ENCODE assay signal across 9 cellular contexts in the genomic region with DNA sequence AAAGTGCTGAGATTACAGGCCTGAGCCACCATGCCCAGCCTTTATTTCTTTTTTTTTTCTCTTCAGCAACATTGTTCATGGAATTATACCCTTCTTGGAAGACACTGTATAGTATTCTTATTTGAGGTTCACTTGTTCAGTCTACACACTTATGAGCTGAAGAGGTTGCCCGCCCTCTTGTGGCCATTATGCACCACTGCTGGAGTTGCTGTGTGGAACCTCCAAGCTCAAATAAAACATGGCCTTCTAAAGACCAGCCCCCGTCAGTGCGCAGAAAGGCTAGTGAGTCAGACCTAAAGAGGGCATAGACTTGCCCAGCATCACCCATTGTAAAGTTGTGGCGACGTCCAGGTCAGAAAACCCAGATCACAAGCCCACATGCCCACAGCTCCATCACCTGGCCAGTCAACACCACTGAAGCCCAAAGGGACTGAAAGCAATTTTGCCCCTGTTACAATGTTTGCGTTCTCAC. TPM values are rescaled to one million over a fixed set of nuclear protein-coding genes. Genes with fewer than 3 reads are reported as not detected.
DNase-seq lines count a peak whose midpoint lies in the region; ATAC-seq, FAIRE-seq and TF ChIP-seq lines count a peak whose summit lies in the region.
"Had no signal": no experiment of that assay in that cellular context is flagged by ENCODE, and none has a peak within 500 bp of the region (broad histone marks: within the 10 kb centered on the region; RNA-seq: fewer than 3 reads in every experiment).

No MANE protein-coding gene starts in this region.

- H3K27me3 ChIP-seq in CD8-positive, alpha-beta T cell (ENCODE audit: insufficient read depth, low read length): no peaks in the 10 kb centered on the region
- H3K27me3 ChIP-seq in gastroesophageal sphincter: no peaks in the 10 kb centered on the region
- H3K27me3 ChIP-seq in ovary: no peaks in the 10 kb centered on the region

- POLR2A ChIA-PET in CD8-positive, alpha-beta T cell (lab: Charles Lee): interaction anchor here (1.0 to 1.2 kb wide), 2 partner anchors 18 to 80 kb away, joined by 3 to 6 read pairs; partner anchors contain the start of genes LRRC41 and UQCRH

- CTCF ChIA-PET in CD8-positive, alpha-beta T cell (lab: Charles Lee): interaction anchor here (0.5 to 3.2 kb wide), 27 partner anchors 8 to 188 kb away, joined by 3 to 36 read pairs (median 3); partner anchors contain the start of genes LURAP1 and NSUN4

- TF ChIP-seq CTCF in CD8-positive, alpha-beta T cell (IDR thresholded peaks at IDR 0.05): peak; percentile 73
- TF ChIP-seq CTCF in gastroesophageal sphincter (IDR thresholded peaks at IDR 0.05) (peak; percentile 84 to 88 (median 87)), ovary (IDR thresholded peaks at IDR 0.05) (peak; percentile 60 to 80 (median 79))

- no peak overlapping the region for H3K4me3 Mint-ChIP-seq in CD8-positive, alpha-beta T cell

- H3K9me3 ChIP-seq in CD8-positive, alpha-beta T cell (ENCODE audit: low read length): no peaks in the 10 kb centered on the region
- no peaks in the 10 kb centered on the region for H3K9me3 ChIP-seq in gastroesophageal sphincter
- H3K9me3 ChIP-seq in ovary: no peaks in the 10 kb centered on the region

- no peak overlapping the region for H3K27ac ChIP-seq in CD8-positive, alpha-beta T cell (ENCODE audit: low read depth, low read length)
- H3K27ac ChIP-seq in gastroesophageal sphincter (no peak overlapping the region), ovary (no peak overlapping the region)

- whole genome bisulfite sequencing in gastroesophageal sphincter (ENCODE audit: low coverage in 1 of 2), 2 donors: 0 to 33% methylated on average over 1 of the region's 6 CpGs
- 9 to 12% (median 11%) methylated on average over 6 of the region's 6 CpGs for WGBS in ovary, 3 donors

- peak; percentile 40 for FAIRE-seq in urothelium cell line (lab: Jason Lieb, UNC)

- H3K36me3 ChIP-seq in CD8-positive, alpha-beta T cell (ENCODE audit: insufficient read depth, low read length): no peaks in the 10 kb centered on the region
- H3K36me3 ChIP-seq in gastroesophageal sphincter (peaks cover 0 to 23% of the 10 kb centered on the region in 2 donors), ovary (no peaks in the 10 kb centered on the region)

- H3K27ac Mint-ChIP-seq in CD8-positive, alpha-beta T cell: no peak overlapping the region

- TF ChIP-seq EP300 in gastroesophageal sphincter (IDR thresholded peaks at IDR 0.05): no peak
- TF ChIP-seq EP300 in ovary (IDR thresholded peaks at IDR 0.05): no peak

- peak; percentile 94 for ATAC-seq in CD8-positive, alpha-beta T cell
- peak; percentile 56 for ATAC-seq in GM21423 (IDR thresholded peaks at IDR 0.05; ENCODE audit: unreplicated experiment)
- ATAC-seq in gastroesophageal sphincter: peak; percentile 82

- H3K9me3 Mint-ChIP-seq in CD8-positive, alpha-beta T cell: no peaks in the 10 kb centered on the region

- H3K27me3 Mint-ChIP-seq in CD8-positive, alpha-beta T cell (ENCODE audit: low read depth): no peaks in the 10 kb centered on the region

- H3K4me1 Mint-ChIP-seq in CD8-positive, alpha-beta T cell (ENCODE audit: low read depth): peaks cover 4% of the 10 kb centered on the region

- no peak overlapping the region for H3K4me3 ChIP-seq in CD8-positive, alpha-beta T cell (ENCODE audit: low read depth, low read length)
- H3K4me3 ChIP-seq in gastroesophageal sphincter: no peak overlapping the region
- H3K4me3 ChIP-seq in ovary: no peak overlapping the region

- TF ChIP-seq POLR2A in gastroesophageal sphincter (IDR thresholded peaks at IDR 0.05): no peak
- TF ChIP-seq POLR2A in ovary (IDR thresholded peaks at IDR 0.05): no peak

- no peaks in the 10 kb centered on the region for H3K36me3 Mint-ChIP-seq in CD8-positive, alpha-beta T cell

- intact Hi-C loops in CD8-positive, alpha-beta T cell (cut with DNase I, micrococcal nuclease): loop anchor here (1.0 to 2.0 kb wide), 5 partner anchors 25 to 186 kb away; partner anchors contain the start of gene POMGNT1 (in 1 of the 2)
- intact Hi-C loops in ovary (cut with DNase I): no loop called here

- H3K4me1 ChIP-seq in CD8-positive, alpha-beta T cell (ENCODE audit: insufficient read depth, low read length): no peaks in the 10 kb centered on the region
- peaks cover 0 to 9% (median 0%) of the 10 kb centered on the region in 3 donors for H3K4me1 ChIP-seq in gastroesophageal sphincter
- no peaks in the 10 kb centered on the region for H3K4me1 ChIP-seq in ovary (ENCODE audit: insufficient read depth)

- peak in 6 of 7 experiments; percentile 38 to 70 (median 58) for DNase-seq in CD8-positive, alpha-beta T cell
- DNase-seq in M059J (ENCODE audit: low read depth): peak; percentile 92
- DNase-seq in SHP77 (lab: John Stamatoyannopoulos, UW): peak; percentile 87 to 92
- peak; percentile 84 for DNase-seq in activated effector memory CD4-positive, alpha-beta T cell treated with anti-CD3 and anti-CD28 coated beads, Interleukin-2, amount 50 U/mL, for 16 hours
- peak; percentile 49 to 74 (median 62) for DNase-seq in ovary
- DNase-seq in urothelium cell line (ENCODE audit: low spot score): peak; percentile 79

RNA-seq across cellular contexts. Expression of gene LURAP1, which starts 20.4 kb away (rescaled TPM):
- not detected for total RNA-seq in CD8-positive, alpha-beta T cell
- 0.32 and 0.89 TPM in 2 replicates for total RNA-seq in M059J (2014; rRNA removed; shearing (Covaris generic))
- total RNA-seq in gastroesophageal sphincter: 10 to 100 TPM in 2 of 4 donors, 1 to 10 TPM in 2; 6.7 to 16.2 (median 9.9) TPM
- 10 to 100 TPM in 3 of 7 donors, 1 to 10 TPM in 4; 4.5 to 15.4 (median 9.9) TPM for total RNA-seq in ovary
- 1 to 10 TPM; 3.7 to 6.1 TPM for polyA plus RNA-seq in ovary

RNA-seq across cellular contexts. Expression of gene RAD54L, which starts 24.1 kb away (rescaled TPM):
- total RNA-seq in CD8-positive, alpha-beta T cell: 1 to 10 TPM in 1 of 2 experiments, under 1 TPM in 1; 0.56 to 1.4 TPM
- total RNA-seq in M059J (2014; rRNA removed; shearing (Covaris generic)): 9.8 and 24.2 TPM in 2 replicates
- 1 to 10 TPM in 1 of 4 donors, not detected in 3; 9.2 TPM for total RNA-seq in gastroesophageal sphincter
- 1 to 10 TPM in 2 of 7 donors, under 1 TPM in 4, not detected in 1; 0.28 to 1.4 (median 0.82) TPM for total RNA-seq in ovary
- under 1 TPM; 0.50 to 0.63 TPM for polyA plus RNA-seq in ovary

RNA-seq across cellular contexts. Expression of gene POMGNT1, which starts 25.3 kb away (rescaled TPM):
- total RNA-seq in CD8-positive, alpha-beta T cell: 10 to 100 TPM; 20.3 to 23.4 TPM
- 59.1 and 90.4 TPM in 2 replicates for total RNA-seq in M059J (2014; rRNA removed; shearing (Covaris generic))
- total RNA-seq in gastroesophageal sphincter: 10 to 100 TPM; 31.0 to 50.4 (median 38.2) TPM
- 10 to 100 TPM; 19.1 to 49.2 (median 40.2) TPM for total RNA-seq in ovary
- polyA plus RNA-seq in ovary: 10 to 100 TPM; 27.6 to 42.1 TPM

RNA-seq across cellular contexts. Expression of gene P3R3URF, which starts 47.2 kb away (rescaled TPM):
- total RNA-seq in CD8-positive, alpha-beta T cell: not detected
- total RNA-seq in M059J (2014; rRNA removed; shearing (Covaris generic)): not detected in 2 replicates
- not detected for total RNA-seq in gastroesophageal sphincter
- not detected for total RNA-seq in ovary
- not detected for polyA plus RNA-seq in ovary
- total RNA-seq: T-helper 2 cell treated with Interferon-gamma antibody and Interleukin-4, amounts not matched to agents 100 ng/mL and 5 ng/mL, for 36 hours had no signal

RNA-seq across cellular contexts. Expression of gene TSPAN1, which starts 48.6 kb away (rescaled TPM):
- not detected for total RNA-seq in CD8-positive, alpha-beta T cell
- total RNA-seq in M059J (2014; rRNA removed; shearing (Covaris generic)): 0.47 and 1.7 TPM in 2 replicates
- total RNA-seq in gastroesophageal sphincter (10 to 100 TPM in 1 of 4 donors, 1 to 10 TPM in 3; 1.0 to 11.0 (median 1.7) TPM), ovary (10 to 100 TPM in 1 of 7 donors, 1 to 10 TPM in 4, under 1 TPM in 2; 0.18 to 26.9 (median 3.1) TPM)
- 1 to 10 TPM in 1 of 2 donors, under 1 TPM in 1; 0.65 to 2.8 TPM for polyA plus RNA-seq in ovary
- total RNA-seq: T-helper 2 cell treated with Interferon-gamma antibody and Interleukin-4, amounts not matched to agents 100 ng/mL and 5 ng/mL, for 36 hours had no signal

Comparison
In these comparisons a context has a peak if more than half of its experiments do, and no peak if none do; other contexts are left out.
1. intact Hi-C loops: an anchor here in CD8-positive, alpha-beta T cell (1.0 to 2.0 kb wide); none called in ovary.